Comparison of ENCODE assay signal across 28 cellular contexts in the genomic region with DNA sequence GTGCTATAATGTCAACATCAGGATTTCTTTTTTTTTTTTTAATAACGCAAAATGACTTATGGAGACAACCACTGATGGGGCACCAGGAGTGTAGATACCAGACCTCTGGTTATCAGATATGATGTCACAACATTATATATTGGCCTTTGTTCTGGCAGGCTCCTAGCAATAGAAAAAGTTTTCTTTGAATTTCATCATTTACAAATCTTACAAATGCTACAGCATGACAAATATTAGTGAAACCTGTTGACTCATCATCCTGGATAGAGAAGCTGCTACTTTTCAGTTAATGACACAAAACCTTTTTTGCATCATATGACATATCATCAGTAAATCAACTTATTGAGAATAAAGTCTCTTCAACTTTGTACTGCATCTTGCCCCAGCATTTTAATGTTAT. TPM values are rescaled to one million over a fixed set of nuclear protein-coding genes. Genes with fewer than 3 reads are reported as not detected.
DNase-seq lines count a peak whose midpoint lies in the region; ATAC-seq and TF ChIP-seq lines count a peak whose summit lies in the region.
"Had no signal": no experiment of that assay in that cellular context is flagged by ENCODE, and none has a peak within 500 bp of the region (broad histone marks: within the 10 kb centered on the region; RNA-seq: fewer than 3 reads in every experiment).

No MANE protein-coding gene starts in this region.

- H3K27ac Mint-ChIP-seq in activated naive CD4-positive, alpha-beta T cell treated with anti-CD3 and anti-CD28 coated beads, Interleukin-2, amount 50 U/mL, for 24 hours: peak overlapping the region; percentile 85
- no peak overlapping the region for H3K27ac Mint-ChIP-seq in activated T-helper 17 cell treated with anti-CD3 and anti-CD28 coated beads, Interleukin-2, amount 50 U/mL, for 72 hours
- H3K27ac Mint-ChIP-seq in type B pancreatic cell: peak overlapping the region; percentile 6
- H3K27ac Mint-ChIP-seq: activated T-helper 2 cell treated with anti-CD3 and anti-CD28 coated beads, Interferon-gamma antibody, Interleukin-2, Interleukin-4, amounts not matched to agents 10 μg/mL and 5 μg/mL and 100 μg/mL, durations not matched to agents 14 hours and 24 hours and 36 hours; nephron had no signal

- no peak for DNase-seq in activated naive CD4-positive, alpha-beta T cell treated with Interleukin-2 at 50 U/mL for 16 hours
- DNase-seq in fibroblast of pulmonary artery (ENCODE audit: low read depth) (peak; percentile 5), type B pancreatic cell (ENCODE audit: extremely low spot score, unreplicated experiment) (no peak), 8988T (no peak), cerebellar nuclear complex (lab: John Stamatoyannopoulos, UW) (no peak)
- DNase-seq: amniotic stem cell; brain microvascular endothelial cell; DMS79 treated with DMSO at 0.1 percent for 48 hours; effector CD4-positive, alpha-beta T cell; mucosa of descending colon; NCI-H1436; NCI-H2107; NCI-H446; stomach; transverse colon had no signal

- H3K36me3 Mint-ChIP-seq in activated naive CD4-positive, alpha-beta T cell treated with anti-CD3 and anti-CD28 coated beads, Interleukin-2, amount 50 U/mL, for 24 hours: peaks cover 14% of the 10 kb centered on the region
- peaks cover 63% of the 10 kb centered on the region for H3K36me3 Mint-ChIP-seq in activated T-helper 17 cell treated with anti-CD3 and anti-CD28 coated beads, Interleukin-2, amount 50 U/mL, for 72 hours (ENCODE audit: low read depth)
- H3K36me3 Mint-ChIP-seq in type B pancreatic cell: peaks cover 15% of the 10 kb centered on the region

- no peaks in the 10 kb centered on the region for H3K9me3 Mint-ChIP-seq in activated naive CD4-positive, alpha-beta T cell treated with anti-CD3 and anti-CD28 coated beads, Interleukin-2, amount 50 U/mL, for 24 hours
- no peaks in the 10 kb centered on the region for H3K9me3 Mint-ChIP-seq in activated T-helper 17 cell treated with anti-CD3 and anti-CD28 coated beads, Interleukin-2, amount 50 U/mL, for 72 hours
- H3K9me3 Mint-ChIP-seq in type B pancreatic cell: no peaks in the 10 kb centered on the region
- H3K9me3 Mint-ChIP-seq: activated T-helper 2 cell treated with anti-CD3 and anti-CD28 coated beads, Interferon-gamma antibody, Interleukin-2, Interleukin-4, amounts not matched to agents 10 μg/mL and 5 μg/mL and 100 μg/mL, durations not matched to agents 14 hours and 24 hours and 36 hours; nephron had no signal

- no peak overlapping the region for H3K4me3 ChIP-seq in fibroblast of pulmonary artery (replicated peaks; ENCODE audit: low read depth, low read length)
- H3K4me3 ChIP-seq: HAP-1, lung, mucosa of descending colon, SK-N-MC, stomach, transverse colon had no signal

- no peaks in the 10 kb centered on the region for H3K27me3 Mint-ChIP-seq in activated naive CD4-positive, alpha-beta T cell treated with anti-CD3 and anti-CD28 coated beads, Interleukin-2, amount 50 U/mL, for 24 hours
- no peaks in the 10 kb centered on the region for H3K27me3 Mint-ChIP-seq in activated T-helper 17 cell treated with anti-CD3 and anti-CD28 coated beads, Interleukin-2, amount 50 U/mL, for 72 hours
- no peaks in the 10 kb centered on the region for H3K27me3 Mint-ChIP-seq in type B pancreatic cell

- peak overlapping the region; percentile 23 for H3K4me3 Mint-ChIP-seq in activated naive CD4-positive, alpha-beta T cell treated with anti-CD3 and anti-CD28 coated beads, Interleukin-2, amount 50 U/mL, for 24 hours
- H3K4me3 Mint-ChIP-seq in activated T-helper 17 cell treated with anti-CD3 and anti-CD28 coated beads, Interleukin-2, amount 50 U/mL, for 72 hours: no peak overlapping the region
- no peak overlapping the region for H3K4me3 Mint-ChIP-seq in type B pancreatic cell
- H3K4me3 Mint-ChIP-seq: nephron had no signal

- TF ChIP-seq CTCF in fibroblast of pulmonary artery (IDR thresholded peaks at IDR 0.05; ENCODE audit: low read length, missing control alignments): no peak
- no peak for TF ChIP-seq CTCF in type B pancreatic cell (conservative IDR thresholded peaks at IDR 0.05)

- peaks cover 45% of the 10 kb centered on the region for H3K4me1 Mint-ChIP-seq in activated naive CD4-positive, alpha-beta T cell treated with anti-CD3 and anti-CD28 coated beads, Interleukin-2, amount 50 U/mL, for 24 hours
- peaks cover 14% of the 10 kb centered on the region for H3K4me1 Mint-ChIP-seq in activated T-helper 17 cell treated with anti-CD3 and anti-CD28 coated beads, Interleukin-2, amount 50 U/mL, for 72 hours
- peaks cover 8% of the 10 kb centered on the region for H3K4me1 Mint-ChIP-seq in type B pancreatic cell (ENCODE audit: unreplicated experiment)

- ATAC-seq in activated T-helper 17 cell treated with anti-CD3 and anti-CD28 coated beads, Interleukin-2, amount 50 U/mL, for 72 hours (replicated peaks): peak; percentile 48
- ATAC-seq: mucosa of descending colon had no signal

RNA-seq across cellular contexts. Expression of a gene that starts 6.1 kb away (rescaled TPM):
- total RNA-seq in activated T-helper 17 cell treated with anti-CD3 and anti-CD28 coated beads, Interleukin-2, amount 50 U/mL, for 72 hours: 10 to 100 TPM; 28.7 to 42.8 TPM
- 38.5 and 39.0 TPM in 2 replicates for total RNA-seq in type B pancreatic cell (ENCODE audit: low replicate concordance)

RNA-seq across cellular contexts. Expression of a gene that starts 28.3 kb away (rescaled TPM):
- 10 to 100 TPM; 13.3 to 15.1 TPM for total RNA-seq in activated T-helper 17 cell treated with anti-CD3 and anti-CD28 coated beads, Interleukin-2, amount 50 U/mL, for 72 hours
- 22.6 and 51.2 TPM in 2 replicates for total RNA-seq in type B pancreatic cell (ENCODE audit: low replicate concordance)

RNA-seq across cellular contexts. Expression of a gene that starts 38.0 kb away (rescaled TPM):
- under 1 TPM in 1 of 2 donors, not detected in 1; 0.32 TPM for total RNA-seq in activated T-helper 17 cell treated with anti-CD3 and anti-CD28 coated beads, Interleukin-2, amount 50 U/mL, for 72 hours
- 0.36 TPM in 1 of 2 replicates, not detected in the other for total RNA-seq in type B pancreatic cell (ENCODE audit: low replicate concordance)
- total RNA-seq: activated CD8-positive, alpha-beta memory T cell treated with anti-CD3 and anti-CD28 coated beads for 36 hours; epithelial cell of proximal tubule; frontal cortex; osteoblast; skeletal muscle tissue; T-helper 1 cell treated with Interleukin-12 subunit alpha and Interleukin-12 subunit beta and Interleukin-4 antibody, amounts not matched to agents 30 ng/mL and 1 ng/mL, for 36 hours had no signal
